ENCODE assay signal across 10 cellular contexts in genomic region chr5:79561525-79561893, GRCh38. TPM values are rescaled to one million over a fixed set of nuclear protein-coding genes. Genes with fewer than 3 reads are reported as not detected.
DNase-seq lines count a peak whose midpoint lies in the region; ATAC-seq and TF ChIP-seq lines count a peak whose summit lies in the region.
"Had no signal": no experiment of that assay in that cellular context is flagged by ENCODE, and none has a peak within 500 bp of the region (broad histone marks: within the 10 kb centered on the region; RNA-seq: fewer than 3 reads in every experiment).

No MANE protein-coding gene starts in this region.

- TF ChIP-seq POLR2A in prostate gland (IDR thresholded peaks at IDR 0.05): no peak

- H3K4me1 Mint-ChIP-seq in activated naive CD8-positive, alpha-beta T cell treated with anti-CD3 and anti-CD28 coated beads, Interleukin-2, amount 10 ng/mL, durations not matched to agents 7 days and 5 days: peaks cover 28% of the 10 kb centered on the region
- H3K4me1 Mint-ChIP-seq in stimulated activated effector memory CD8-positive, alpha-beta T cell treated with anti-CD3 and anti-CD28 coated beads, Interleukin-12 subunit alpha, Interleukin-12 subunit beta, amount 100 ng/mL, for 72 hours: peaks cover 36% of the 10 kb centered on the region

- intact Hi-C loops in prostate gland (cut with DNase I): loop anchor here (5.0 kb wide), 1 partner anchor 516 kb away; no protein-coding TSS in a partner anchor

- peak; percentile 19 for DNase-seq in activated T-cell treated with anti-CD3 and anti-CD28 coated beads for 24 hours (ENCODE audit: low read depth)
- no peak for DNase-seq in activated T-cell treated with anti-CD3 and anti-CD28 coated beads for 4 hours
- peak; percentile 44 for DNase-seq in activated naive CD8-positive, alpha-beta T cell treated with anti-CD3 and anti-CD28 coated beads, Interleukin-2, amount 10 ng/mL, durations not matched to agents 7 days and 5 days
- peak; percentile 15 to 59 for DNase-seq in stimulated activated effector memory CD8-positive, alpha-beta T cell treated with anti-CD3 and anti-CD28 coated beads, Interleukin-12 subunit alpha, Interleukin-12 subunit beta, amount 100 ng/mL, for 72 hours (ENCODE audit: low spot score in 2 of 2)
- no peak for DNase-seq in HUDEP-2 (lab: John Stamatoyannopoulos, UW; ENCODE audit: unreplicated experiment in 76 of 76)
- no peak for DNase-seq in prostate gland (ENCODE audit: low spot score)
- DNase-seq: BE2C, T-helper 9 cell had no signal

- no peaks in the 10 kb centered on the region for H3K4me1 ChIP-seq in prostate gland (replicated peaks)
- H3K4me1 ChIP-seq: BE2C had no signal

- H3K36me3 ChIP-seq in prostate gland: no peaks in the 10 kb centered on the region
- H3K36me3 ChIP-seq: BE2C had no signal

- no peak for TF ChIP-seq CTCF in prostate gland (IDR thresholded peaks at IDR 0.05)

- WGBS in prostate gland: 79% methylated on average over 3 of the region's 3 CpGs

- no peaks in the 10 kb centered on the region for H3K27me3 Mint-ChIP-seq in activated naive CD8-positive, alpha-beta T cell treated with anti-CD3 and anti-CD28 coated beads, Interleukin-2, amount 10 ng/mL, durations not matched to agents 7 days and 5 days

- H3K9me3 ChIP-seq in prostate gland: no peaks in the 10 kb centered on the region
- H3K9me3 ChIP-seq: BE2C had no signal

- no peak overlapping the region for H3K4me3 ChIP-seq in prostate gland

- peaks cover 6% of the 10 kb centered on the region for H3K9me3 Mint-ChIP-seq in activated naive CD8-positive, alpha-beta T cell treated with anti-CD3 and anti-CD28 coated beads, Interleukin-2, amount 10 ng/mL, durations not matched to agents 7 days and 5 days
- no peaks in the 10 kb centered on the region for H3K9me3 Mint-ChIP-seq in stimulated activated effector memory CD8-positive, alpha-beta T cell treated with anti-CD3 and anti-CD28 coated beads, Interleukin-12 subunit alpha, Interleukin-12 subunit beta, amount 100 ng/mL, for 72 hours

- peaks cover 17% of the 10 kb centered on the region for H3K36me3 Mint-ChIP-seq in activated naive CD8-positive, alpha-beta T cell treated with anti-CD3 and anti-CD28 coated beads, Interleukin-2, amount 10 ng/mL, durations not matched to agents 7 days and 5 days
- H3K36me3 Mint-ChIP-seq in stimulated activated effector memory CD8-positive, alpha-beta T cell treated with anti-CD3 and anti-CD28 coated beads, Interleukin-12 subunit alpha, Interleukin-12 subunit beta, amount 100 ng/mL, for 72 hours: no peaks in the 10 kb centered on the region

- H3K27ac Mint-ChIP-seq in activated naive CD8-positive, alpha-beta T cell treated with anti-CD3 and anti-CD28 coated beads, Interleukin-2, amount 10 ng/mL, durations not matched to agents 7 days and 5 days: peak overlapping the region; percentile 94
- peak overlapping the region; percentile 98 for H3K27ac Mint-ChIP-seq in stimulated activated effector memory CD8-positive, alpha-beta T cell treated with anti-CD3 and anti-CD28 coated beads, Interleukin-12 subunit alpha, Interleukin-12 subunit beta, amount 100 ng/mL, for 72 hours

- ATAC-seq in HG03378 (IDR thresholded peaks at IDR 0.05; ENCODE audit: unreplicated experiment) (peak; percentile 22), GM19023 (IDR thresholded peaks at IDR 0.05; ENCODE audit: unreplicated experiment) (no peak)
- peak; percentile 68 for ATAC-seq in activated naive CD8-positive, alpha-beta T cell treated with anti-CD3 and anti-CD28 coated beads, Interleukin-2, amount 10 ng/mL, durations not matched to agents 7 days and 5 days (ENCODE audit: low read depth)
- peak; percentile 77 for ATAC-seq in stimulated activated effector memory CD8-positive, alpha-beta T cell treated with anti-CD3 and anti-CD28 coated beads, Interleukin-12 subunit alpha, Interleukin-12 subunit beta, amount 100 ng/mL, for 72 hours

- no peaks in the 10 kb centered on the region for H3K27me3 ChIP-seq in prostate gland (replicated peaks; ENCODE audit: insufficient read depth)

- POLR2A ChIA-PET in activated naive CD8-positive, alpha-beta T cell treated with anti-CD3 and anti-CD28 coated beads, Interleukin-2, amount 10 ng/mL, durations not matched to agents 7 days and 5 days (lab: Charles Lee): interaction anchor here (1.0 to 1.5 kb wide), 2 partner anchors 47 to 51 kb away, joined by 7 to 8 read pairs; partner anchors contain the start of genes HOMER1 and TENT2

- peak overlapping the region; percentile 62 for H3K4me3 Mint-ChIP-seq in activated naive CD8-positive, alpha-beta T cell treated with anti-CD3 and anti-CD28 coated beads, Interleukin-2, amount 10 ng/mL, durations not matched to agents 7 days and 5 days
- H3K4me3 Mint-ChIP-seq in stimulated activated effector memory CD8-positive, alpha-beta T cell treated with anti-CD3 and anti-CD28 coated beads, Interleukin-12 subunit alpha, Interleukin-12 subunit beta, amount 100 ng/mL, for 72 hours: peak overlapping the region; percentile 55

- H3K27ac ChIP-seq in prostate gland: no peak overlapping the region

RNA-seq across cellular contexts. Expression of gene HOMER1, which starts 47.6 kb away (rescaled TPM):
- 1 to 10 TPM; 2.3 to 2.6 TPM for total RNA-seq in activated naive CD8-positive, alpha-beta T cell treated with anti-CD3 and anti-CD28 coated beads, Interleukin-2, amount 10 ng/mL, durations not matched to agents 7 days and 5 days
- 10 to 100 TPM in 1 of 2 donors, 1 to 10 TPM in 1; 2.1 to 15.8 TPM for total RNA-seq in prostate gland

RNA-seq across cellular contexts. Expression of gene TENT2, which starts 50.7 kb away (rescaled TPM):
- total RNA-seq in activated naive CD8-positive, alpha-beta T cell treated with anti-CD3 and anti-CD28 coated beads, Interleukin-2, amount 10 ng/mL, durations not matched to agents 7 days and 5 days: 100 to 1,000 TPM in 1 of 2 experiments, 10 to 100 TPM in 1; 95.3 to 102 TPM
- total RNA-seq in prostate gland: 10 to 100 TPM; 30.6 to 65.2 TPM

Comparison
In these comparisons a context has a peak if more than half of its experiments do, and no peak if none do; other contexts are left out.
1. DNase-seq: peak in activated T-cell treated with anti-CD3 and anti-CD28 coated beads for 24 hours (single experiment), activated naive CD8-positive, alpha-beta T cell treated with anti-CD3 and anti-CD28 coated beads, Interleukin-2, amount 10 ng/mL, durations not matched to agents 7 days and 5 days (single experiment) and stimulated activated effector memory CD8-positive, alpha-beta T cell treated with anti-CD3 and anti-CD28 coated beads, Interleukin-12 subunit alpha, Interleukin-12 subunit beta, amount 100 ng/mL, for 72 hours (2 of 2); none in activated T-cell treated with anti-CD3 and anti-CD28 coated beads for 4 hours (single experiment), HUDEP-2 (0 of 76) and prostate gland (single experiment).